15 cellular contexts compared by ENCODE assay signal in the genomic region with DNA sequence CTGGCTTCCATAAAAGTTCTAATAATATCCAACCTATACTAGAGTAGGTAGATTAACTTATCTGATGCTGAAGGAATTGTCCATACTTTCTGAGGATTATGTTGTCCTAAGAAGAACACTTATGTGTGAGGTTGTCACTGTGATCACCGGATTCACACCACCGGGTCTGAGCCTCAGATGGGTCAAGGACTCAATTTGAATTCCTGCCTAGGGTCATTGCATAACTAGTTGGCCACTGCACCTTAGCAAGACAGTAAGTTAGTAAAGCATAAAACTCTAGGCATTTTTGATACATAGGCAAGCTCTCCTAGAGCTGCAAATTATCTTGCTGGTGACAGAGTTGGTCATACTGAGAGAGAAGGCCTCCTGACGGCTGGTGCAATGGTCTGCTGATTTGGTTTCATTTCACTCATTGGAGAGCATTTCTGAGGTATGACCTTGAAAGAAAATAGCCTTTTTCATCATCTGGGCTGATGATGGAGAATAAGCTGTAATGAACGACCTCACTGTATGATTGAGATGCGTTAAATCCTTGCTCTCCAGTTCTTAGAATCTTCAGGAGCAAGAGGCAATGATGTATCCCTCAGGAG.
DNase-seq lines count a peak whose midpoint lies in the region; ATAC-seq and TF ChIP-seq lines count a peak whose summit lies in the region.
"Had no signal": no experiment of that assay in that cellular context is flagged by ENCODE, and none has a peak within 500 bp of the region (broad histone marks: within the 10 kb centered on the region; RNA-seq: fewer than 3 reads in every experiment).

No MANE protein-coding gene starts in this region.

- no peaks in the 10 kb centered on the region for H3K4me1 ChIP-seq in H9 (ENCODE audit: insufficient read depth, low read length)
- H3K4me1 ChIP-seq: A549, psoas muscle had no signal

- H2AFZ ChIP-seq in H9 (ENCODE audit: low read length), result no peak overlapping the region

- H3K23ac ChIP-seq in H9 (ENCODE audit: insufficient read length, low read depth, low read length), result no peak overlapping the region

- no peaks in the 10 kb centered on the region for H3K79me1 ChIP-seq in H9 (ENCODE audit: insufficient read depth, low read depth, low read length, poor library complexity, severe bottlenecking)

- no peak overlapping the region for H2BK12ac ChIP-seq in H9 (ENCODE audit: insufficient read length, low read depth, low read length)

- no peak overlapping the region for H3K4me2 ChIP-seq in H9 (ENCODE audit: insufficient read depth, insufficient read length, low read length)
- H3K4me2 ChIP-seq: A549, SK-N-SH had no signal

- peaks cover 0 to under 1% of the 10 kb centered on the region in 2 donors for H3K9me3 Mint-ChIP-seq in activated naive CD4-positive, alpha-beta T cell treated with anti-CD3 and anti-CD28 coated beads, Interleukin-2, amount 50 U/mL, for 72 hours
- H3K9me3 Mint-ChIP-seq in H9, result peaks cover 0 to 2% of the 10 kb centered on the region in 2 experiments; a peak in 1 of 5 replicates
- H3K9me3 Mint-ChIP-seq in activated T-cell treated with anti-CD3 and anti-CD28 coated beads, Interleukin-2, amount 50 U/mL, for 24 hours, result peaks cover 3% of the 10 kb centered on the region

- no peak overlapping the region for H3K27ac ChIP-seq in H9 (ENCODE audit: insufficient read length, low read depth, low read length)
- H3K27ac ChIP-seq: A549, psoas muscle had no signal

- no peak overlapping the region for H3K56ac ChIP-seq in H9 (ENCODE audit: insufficient read length, low read depth, low read length)

- WGBS in H9 (ENCODE audit: extremely low coverage, insufficient read length, low lambda C conversion rate), result no CpG with 5 or more reads among the region's 5 CpGs

- no peak overlapping the region for H4K5ac ChIP-seq in H9 (ENCODE audit: insufficient read length, low read depth, low read length)

- DNase-seq in GM12864 (ENCODE audit: low read depth) (peak; percentile 29), ACHN (no peak), H9 (no peak)
- DNase-seq in activated naive CD4-positive, alpha-beta T cell treated with anti-CD3 and anti-CD28 coated beads, Interleukin-2, amount 50 U/mL, for 72 hours (ENCODE audit: low spot score in 2 of 2), result no peak
- no peak for DNase-seq in activated T-cell treated with anti-CD3 and anti-CD28 coated beads, Interleukin-2, amount 50 U/mL, for 24 hours
- DNase-seq: activated CD8-positive, alpha-beta memory T cell treated with anti-CD3 and anti-CD28 coated beads, Interleukin-2, amount 50 U/mL, for 4 hours; MM.1S; OCI-M1; psoas muscle; SK-N-SH; stimulated activated CD4-positive, alpha-beta T cell treated with anti-CD3 and anti-CD28 coated beads, Interleukin-1b, Interleukin-23, amount 100 ng/mL, for 48 hours had no signal

- no peaks in the 10 kb centered on the region for H4K20me1 ChIP-seq in H9 (ENCODE audit: control insufficient read depth, insufficient read depth, insufficient read length)

- H4K8ac ChIP-seq in H9 (replicated peaks; ENCODE audit: insufficient read length, low read depth, low read length), result no peak overlapping the region

- H3K4ac ChIP-seq in H9 (ENCODE audit: low read depth, low read length), result no peak overlapping the region

- H3K4me1 Mint-ChIP-seq in H9, result 0 out of 4 replicates have a peak, but pooled peaks cover 2 to 5% of the 10 kb centered on the region in 2 experiments
- peaks cover 28% of the 10 kb centered on the region for H3K4me1 Mint-ChIP-seq in activated T-cell treated with anti-CD3 and anti-CD28 coated beads, Interleukin-2, amount 50 U/mL, for 24 hours (ENCODE audit: low read depth)

- H3K36me3 Mint-ChIP-seq in activated naive CD4-positive, alpha-beta T cell treated with anti-CD3 and anti-CD28 coated beads, Interleukin-2, amount 50 U/mL, for 72 hours, result peaks cover 0 to under 1% of the 10 kb centered on the region in 2 donors
- peaks cover 0 to 2% (median 0%) of the 10 kb centered on the region in 3 experiments; a peak in 1 of 7 replicates for H3K36me3 Mint-ChIP-seq in H9 (ENCODE audit: insufficient read depth in 1 of 3, low read depth in 3 of 3)
- H3K36me3 Mint-ChIP-seq in activated T-cell treated with anti-CD3 and anti-CD28 coated beads, Interleukin-2, amount 50 U/mL, for 24 hours (ENCODE audit: low read depth), result peaks cover 9% of the 10 kb centered on the region

- no peak overlapping the region for H2BK15ac ChIP-seq in H9 (ENCODE audit: low read depth, low read length)

- H3K4me3 Mint-ChIP-seq in H9, result no peak overlapping the region
- no peak overlapping the region for H3K4me3 Mint-ChIP-seq in activated T-cell treated with anti-CD3 and anti-CD28 coated beads, Interleukin-2, amount 50 U/mL, for 24 hours

- H3K4me3 ChIP-seq in GM12864 (ENCODE audit: low read depth, low read length), result no peak overlapping the region
- H3K4me3 ChIP-seq: A549, psoas muscle had no signal

- no peak overlapping the region for H3K27ac Mint-ChIP-seq in activated naive CD4-positive, alpha-beta T cell treated with anti-CD3 and anti-CD28 coated beads, Interleukin-2, amount 50 U/mL, for 72 hours
- no peak overlapping the region for H3K27ac Mint-ChIP-seq in H9
- H3K27ac Mint-ChIP-seq in activated T-cell treated with anti-CD3 and anti-CD28 coated beads, Interleukin-2, amount 50 U/mL, for 24 hours, result no peak overlapping the region

- no peak overlapping the region for H3K14ac ChIP-seq in H9 (ENCODE audit: insufficient read depth, low read length)

- no peaks in the 10 kb centered on the region for H3K9me3 ChIP-seq in H9 (ENCODE audit: control insufficient read depth, low read depth, low read length)

- H2BK120ac ChIP-seq in H9 (ENCODE audit: low read depth, low read length, poor library complexity, severe bottlenecking), result no peak overlapping the region

- no peak overlapping the region for H3K18ac ChIP-seq in H9 (ENCODE audit: insufficient read length, low read depth, low read length)

- peak; percentile 68 for ATAC-seq in GM19035 (IDR thresholded peaks at IDR 0.05; ENCODE audit: unreplicated experiment)
- peak; percentile 59 for ATAC-seq in GM21786 (IDR thresholded peaks at IDR 0.05; ENCODE audit: unreplicated experiment)
- ATAC-seq in HG03196 (IDR thresholded peaks at IDR 0.05; ENCODE audit: unreplicated experiment), result peak; percentile 77
- no peak for ATAC-seq in activated naive CD4-positive, alpha-beta T cell treated with anti-CD3 and anti-CD28 coated beads, Interleukin-2, amount 50 U/mL, for 72 hours
- ATAC-seq: A549, psoas muscle had no signal

- in situ Hi-C loops in ACHN (cut with HindIII; ENCODE audit: low pct_ligation_motif_present, low pct_unique_long_range_greater_than_20kb, low sequenced_read_pairs), result no loop called here

- H3T11ph ChIP-seq in H9 (ENCODE audit: low read length), result no peak overlapping the region

- H4K91ac ChIP-seq in H9 (ENCODE audit: insufficient read length, low read depth, low read length), result no peak overlapping the region

- TF ChIP-seq CTCF in GM12864 (IDR thresholded peaks at IDR 0.05; ENCODE audit: low read depth, low read length, missing control alignments), result no peak
- no peak for TF ChIP-seq CTCF in H9 (conservative IDR thresholded peaks at IDR 0.05)

- H3K27me3 Mint-ChIP-seq in H9 (ENCODE audit: low read depth), result no peaks in the 10 kb centered on the region
- H3K27me3 Mint-ChIP-seq in activated T-cell treated with anti-CD3 and anti-CD28 coated beads, Interleukin-2, amount 50 U/mL, for 24 hours, result no peaks in the 10 kb centered on the region

- H3K23me2 ChIP-seq in H9 (ENCODE audit: insufficient read length, low read depth, low read length, poor library complexity, severe bottlenecking), result no peaks in the 10 kb centered on the region

- H2AK5ac ChIP-seq in H9 (ENCODE audit: insufficient read length, low read length), result no peak overlapping the region

- H2BK20ac ChIP-seq in H9 (ENCODE audit: low read depth, low read length, poor library complexity, severe bottlenecking), result no peak overlapping the region

- no peak overlapping the region for H2BK5ac ChIP-seq in H9 (ENCODE audit: insufficient read length, low read length)

- H3K27me3 ChIP-seq in H9 (ENCODE audit: insufficient read depth, low read length), result no peaks in the 10 kb centered on the region

- H3K9ac ChIP-seq in H9 (ENCODE audit: extremely low read depth, insufficient read length, low read length), result no peak overlapping the region
- H3K9ac ChIP-seq: SK-N-SH had no signal

- no peaks in the 10 kb centered on the region for H3K79me2 ChIP-seq in H9 (ENCODE audit: insufficient read depth, low read length)

Comparison
In these comparisons a context has a peak if more than half of its experiments do, and no peak if none do; other contexts are left out.
1. ATAC-seq: peak in GM19035 (single experiment), GM21786 (single experiment) and HG03196 (single experiment); none in activated naive CD4-positive, alpha-beta T cell treated with anti-CD3 and anti-CD28 coated beads, Interleukin-2, amount 50 U/mL, for 72 hours (0 of 2).